22 cellular contexts compared by ENCODE assay signal in the genomic region with DNA sequence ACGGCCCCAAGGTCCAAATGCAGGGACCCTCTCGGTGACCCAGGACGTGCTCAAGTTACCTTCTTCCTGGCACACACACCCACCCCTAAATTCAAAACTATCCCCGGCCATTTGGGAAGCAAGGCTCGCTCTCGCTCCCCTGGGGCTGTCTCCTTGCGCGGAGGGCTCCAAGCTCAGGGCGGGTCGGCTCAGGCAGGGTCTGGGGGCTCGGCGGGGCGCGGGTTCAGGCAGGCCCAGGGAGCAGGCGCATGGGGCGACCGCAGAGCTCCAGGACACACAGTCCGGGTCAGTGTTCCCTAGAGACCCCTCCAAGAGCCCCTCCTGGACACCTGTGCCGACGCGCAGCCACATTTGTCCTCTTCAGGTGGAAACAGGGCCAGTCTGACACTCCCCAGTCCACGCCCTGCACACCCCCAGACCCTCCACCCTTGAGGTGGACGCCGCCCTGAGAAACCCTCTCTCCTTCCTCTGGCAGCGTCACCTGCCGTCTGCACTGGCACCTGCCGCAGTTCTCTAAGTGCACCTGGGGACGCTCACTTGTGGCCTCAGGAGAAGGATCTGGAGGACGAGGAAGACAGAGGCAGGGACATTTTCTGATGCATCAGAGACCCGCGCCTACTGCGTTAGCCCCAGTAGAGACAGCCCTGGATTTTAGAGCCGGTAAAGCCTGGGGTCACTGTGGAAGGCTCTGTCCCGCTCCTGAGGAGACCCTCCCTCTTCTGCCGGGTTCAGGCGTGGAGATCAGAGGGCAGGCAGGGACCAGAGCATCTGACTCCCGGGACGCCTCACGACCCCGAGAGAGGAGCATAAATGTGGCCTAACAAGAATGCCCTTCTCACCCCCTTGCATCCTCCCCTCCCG.
"Had no signal": no experiment of that assay in that cellular context is flagged by ENCODE, and none has a peak within 500 bp of the region (broad histone marks: within the 10 kb centered on the region; RNA-seq: fewer than 3 reads in every experiment).

No MANE protein-coding gene starts in this region.

- H3K36me3 ChIP-seq: breast epithelium, heart right ventricle, lower lobe of right lung, ovary, prostate gland, tibial artery, WERI-Rb-1 had no signal

- H3K27ac ChIP-seq: epithelial cell of prostate, heart right ventricle, lower lobe of right lung, prostate gland, tibial artery, WERI-Rb-1 had no signal

- H3K27me3 ChIP-seq: breast epithelium, ovary had no signal

- ATAC-seq: activated CD8-positive, alpha-beta T cell treated with anti-CD3 and anti-CD28 coated beads for 36 hours; left colon; mucosa of descending colon; T-cell had no signal

- DNase-seq: activated CD4-positive, alpha-beta T cell treated with anti-CD3 and anti-CD28 coated beads, Interleukin-2, amount 10 ng/mL, durations not matched to agents 7 days and 5 days; activated CD4-positive, CD25-positive, alpha-beta regulatory T cell treated with anti-CD3 and anti-CD28 coated beads, Interleukin-2, amount 50 U/mL, for 72 hours; activated CD8-positive, alpha-beta T cell treated with anti-CD3 and anti-CD28 coated beads for 36 hours; activated naive CD8-positive, alpha-beta T cell treated with anti-CD3 and anti-CD28 coated beads for 36 hours; activated T-cell treated with anti-CD3 and anti-CD28 coated beads, Interleukin-2, amount 50 U/mL, for 1 hour; amniotic stem cell; cortex of kidney; heart right ventricle; left colon; lower lobe of right lung; mesendoderm; mucosa of descending colon; stimulated activated CD4-positive, alpha-beta T cell treated with anti-CD3 and anti-CD28 coated beads, Interleukin-12 subunit alpha, Interleukin-12 subunit beta, amount 100 ng/mL, for 4 hours; stimulated activated CD4-positive, alpha-beta T cell treated with anti-CD3 and anti-CD28 coated beads, Interleukin-4, amount 100 ng/mL, for 4 hours; substantia nigra; T-cell; WERI-Rb-1 had no signal

- H3K9me3 ChIP-seq: breast epithelium, heart right ventricle, lower lobe of right lung, mucosa of descending colon, ovary, prostate gland, tibial artery had no signal

- H3K4me1 ChIP-seq: breast epithelium, heart right ventricle, lower lobe of right lung, tibial artery had no signal

- H3K4me3 ChIP-seq: breast epithelium, heart right ventricle, lower lobe of right lung, mucosa of descending colon, ovary, prostate gland, tibial artery had no signal
